In genomic region chr1:248860007-248860406, GRCh38 we compare ENCODE assay signal across 9 cellular contexts. TPM values are rescaled to one million over a fixed set of nuclear protein-coding genes. Genes with fewer than 3 reads are reported as not detected.
DNase-seq lines count a peak whose midpoint lies in the region; ATAC-seq and TF ChIP-seq lines count a peak whose summit lies in the region.
"Had no signal": no experiment of that assay in that cellular context is flagged by ENCODE, and none has a peak within 500 bp of the region (broad histone marks: within the 10 kb centered on the region; RNA-seq: fewer than 3 reads in every experiment).

No MANE protein-coding gene starts in this region.

- H3K9me3 ChIP-seq in endodermal cell (ENCODE audit: control insufficient read depth, low read length) (no peaks in the 10 kb centered on the region), skeletal muscle satellite cell (replicated peaks; ENCODE audit: low read length) (no peaks in the 10 kb centered on the region)

- WGBS in endodermal cell (ENCODE audit: insufficient coverage in 1 of 2, insufficient read length in 1 of 2), 2 experiments = 84 to 96% methylated on average over 4 of the region's 4 CpGs

- TF ChIP-seq CTCF in endodermal cell (conservative IDR thresholded peaks at IDR 0.05) = no peak

- no peak overlapping the region for H3K4me3 ChIP-seq in endodermal cell (ENCODE audit: low read length)
- no peak overlapping the region for H3K4me3 ChIP-seq in skeletal muscle satellite cell (ENCODE audit: low read length)

- ATAC-seq in GM18909 (IDR thresholded peaks at IDR 0.05; ENCODE audit: poor library complexity, unreplicated experiment) (no peak), HG02970 (IDR thresholded peaks at IDR 0.05; ENCODE audit: low FRiP score, unreplicated experiment) (no peak)

- intact Hi-C loops in activated CD4-positive, alpha-beta T cell treated with anti-CD3 and anti-CD28 coated beads, Interleukin-2, amount 10 ng/mL, durations not matched to agents 24 days and 14 days (cut with micrococcal nuclease) = no loop called here

- H3K27ac ChIP-seq in endodermal cell (ENCODE audit: low read depth, low read length) = no peak overlapping the region

- no peaks in the 10 kb centered on the region for H3K9me3 Mint-ChIP-seq in activated CD4-positive, alpha-beta T cell treated with anti-CD3 and anti-CD28 coated beads, Interleukin-2, amount 10 ng/mL, durations not matched to agents 24 days and 14 days
- no peaks in the 10 kb centered on the region for H3K9me3 Mint-ChIP-seq in endodermal cell

- no peaks in the 10 kb centered on the region for H3K27me3 Mint-ChIP-seq in activated CD4-positive, alpha-beta T cell treated with anti-CD3 and anti-CD28 coated beads, Interleukin-2, amount 10 ng/mL, durations not matched to agents 24 days and 14 days
- H3K27me3 Mint-ChIP-seq in endodermal cell (ENCODE audit: insufficient read depth) = peaks cover 45% of the 10 kb centered on the region

- no peak for DNase-seq in activated CD4-positive, alpha-beta T cell treated with anti-CD3 and anti-CD28 coated beads, Interleukin-2, amount 10 ng/mL, durations not matched to agents 24 days and 14 days
- no peak for DNase-seq in activated CD4-positive, alpha-beta T cell treated with anti-CD3 and anti-CD28 coated beads, Interleukin-2, amount 50 U/mL, for 1 hour
- peak; percentile 65 for DNase-seq in OCI-M1 (lab: John Stamatoyannopoulos, UW)
- DNase-seq in endodermal cell = no peak
- DNase-seq in HT-29 (ENCODE audit: low spot score) = no peak
- DNase-seq: effector CD8-positive, alpha-beta T cell had no signal

- H3K4me1 Mint-ChIP-seq in activated CD4-positive, alpha-beta T cell treated with anti-CD3 and anti-CD28 coated beads, Interleukin-2, amount 10 ng/mL, durations not matched to agents 24 days and 14 days = peaks cover 43% of the 10 kb centered on the region
- H3K4me1 Mint-ChIP-seq in endodermal cell = peaks cover 20% of the 10 kb centered on the region

- peak overlapping the region; percentile 96 for H3K4me2 ChIP-seq in skeletal muscle satellite cell (ENCODE audit: low read length)

- H3K36me3 ChIP-seq in endodermal cell (ENCODE audit: control insufficient read depth, insufficient read depth, low read length) (peaks cover 8% of the 10 kb centered on the region), skeletal muscle satellite cell (ENCODE audit: insufficient read depth, low read length) (peaks cover 9% of the 10 kb centered on the region)

- H3K27ac Mint-ChIP-seq in activated CD4-positive, alpha-beta T cell treated with anti-CD3 and anti-CD28 coated beads, Interleukin-2, amount 10 ng/mL, durations not matched to agents 24 days and 14 days = peak overlapping the region; percentile 98
- H3K27ac Mint-ChIP-seq in endodermal cell = no peak overlapping the region

- H3K9ac ChIP-seq in endodermal cell (ENCODE audit: extremely low read depth, low read length, poor library complexity, severe bottlenecking) = no peak overlapping the region
- H3K9ac ChIP-seq in skeletal muscle satellite cell (ENCODE audit: low read depth, low read length) = no peak overlapping the region

- H3K36me3 Mint-ChIP-seq in activated CD4-positive, alpha-beta T cell treated with anti-CD3 and anti-CD28 coated beads, Interleukin-2, amount 10 ng/mL, durations not matched to agents 24 days and 14 days (ENCODE audit: low read depth) = peaks cover 22% of the 10 kb centered on the region
- H3K36me3 Mint-ChIP-seq in endodermal cell (ENCODE audit: low read depth) = peaks cover 14% of the 10 kb centered on the region

- peaks cover 4% of the 10 kb centered on the region for H3K4me1 ChIP-seq in endodermal cell (ENCODE audit: control insufficient read depth, insufficient read depth, low read length)
- H3K4me1 ChIP-seq in skeletal muscle satellite cell (ENCODE audit: control insufficient read depth, insufficient read depth, low read length) = peaks cover 33% of the 10 kb centered on the region

- peaks cover 42% of the 10 kb centered on the region for H3K27me3 ChIP-seq in endodermal cell (ENCODE audit: control insufficient read depth, insufficient read depth, low read length, poor library complexity, severe bottlenecking)
- no peaks in the 10 kb centered on the region for H3K27me3 ChIP-seq in skeletal muscle satellite cell (ENCODE audit: control insufficient read depth, insufficient read depth, low read length)

- H3K4me3 Mint-ChIP-seq in activated CD4-positive, alpha-beta T cell treated with anti-CD3 and anti-CD28 coated beads, Interleukin-2, amount 10 ng/mL, durations not matched to agents 24 days and 14 days = peak overlapping the region; percentile 96
- peak overlapping the region; percentile 76 for H3K4me3 Mint-ChIP-seq in endodermal cell

RNA-seq across cellular contexts. Expression of gene ZNF692, which starts 1.1 kb away (rescaled TPM):
- 94.9 and 100 TPM in 2 replicates for total RNA-seq in activated CD4-positive, alpha-beta T cell treated with anti-CD3 and anti-CD28 coated beads, Interleukin-2, amount 10 ng/mL, durations not matched to agents 24 days and 14 days
- total RNA-seq in endodermal cell = 10 to 100 TPM; 47.6 to 50.3 TPM
- 79.3 TPM for polyA plus RNA-seq in endodermal cell (2013, experiment 1 of 2)
- 69.4 TPM for polyA plus RNA-seq in endodermal cell (2013, experiment 2 of 2)
- total RNA-seq in skeletal muscle satellite cell (2012; rRNA removed) = 11.4 and 19.4 TPM in 2 replicates
- 57.9 and 58.0 TPM in 2 replicates for total RNA-seq in HT-29 (2014; rRNA removed; shearing (Covaris generic))

RNA-seq across cellular contexts. Expression of gene ZNF672, which starts 22.0 kb away (rescaled TPM):
- 44.0 and 48.8 TPM in 2 replicates for total RNA-seq in activated CD4-positive, alpha-beta T cell treated with anti-CD3 and anti-CD28 coated beads, Interleukin-2, amount 10 ng/mL, durations not matched to agents 24 days and 14 days
- 10 to 100 TPM; 33.6 to 40.5 TPM for total RNA-seq in endodermal cell
- polyA plus RNA-seq in endodermal cell (2013, experiment 1 of 2) = 26.2 TPM
- 25.0 TPM for polyA plus RNA-seq in endodermal cell (2013, experiment 2 of 2)
- total RNA-seq in skeletal muscle satellite cell (2012; rRNA removed) = 12.4 and 15.5 TPM in 2 replicates
- 36.0 and 37.7 TPM in 2 replicates for total RNA-seq in HT-29 (2014; rRNA removed; shearing (Covaris generic))

RNA-seq across cellular contexts. Expression of gene SH3BP5L, which starts 34.3 kb away (rescaled TPM):
- total RNA-seq in activated CD4-positive, alpha-beta T cell treated with anti-CD3 and anti-CD28 coated beads, Interleukin-2, amount 10 ng/mL, durations not matched to agents 24 days and 14 days = 27.5 and 28.2 TPM in 2 replicates
- total RNA-seq in endodermal cell = 10 to 100 TPM; 27.2 to 30.2 TPM
- polyA plus RNA-seq in endodermal cell (2013, experiment 1 of 2) = 19.6 TPM
- 19.0 TPM for polyA plus RNA-seq in endodermal cell (2013, experiment 2 of 2)
- 19.0 and 27.3 TPM in 2 replicates for total RNA-seq in skeletal muscle satellite cell (2012; rRNA removed)
- total RNA-seq in HT-29 (2014; rRNA removed; shearing (Covaris generic)) = 23.4 and 23.5 TPM in 2 replicates

RNA-seq across cellular contexts. Expression of gene PGBD2, which starts 46.0 kb away (rescaled TPM):
- total RNA-seq in activated CD4-positive, alpha-beta T cell treated with anti-CD3 and anti-CD28 coated beads, Interleukin-2, amount 10 ng/mL, durations not matched to agents 24 days and 14 days = 7.4 and 7.6 TPM in 2 replicates
- 1 to 10 TPM; 4.8 to 7.5 TPM for total RNA-seq in endodermal cell
- polyA plus RNA-seq in endodermal cell (2013, experiment 1 of 2) = 6.7 TPM
- 5.4 TPM for polyA plus RNA-seq in endodermal cell (2013, experiment 2 of 2)
- total RNA-seq in skeletal muscle satellite cell (2012; rRNA removed) = 3.5 and 3.9 TPM in 2 replicates
- total RNA-seq in HT-29 (2014; rRNA removed; shearing (Covaris generic)) = 8.1 and 10.2 TPM in 2 replicates
